1 cellular context compared by ENCODE assay signal in the genomic region with DNA sequence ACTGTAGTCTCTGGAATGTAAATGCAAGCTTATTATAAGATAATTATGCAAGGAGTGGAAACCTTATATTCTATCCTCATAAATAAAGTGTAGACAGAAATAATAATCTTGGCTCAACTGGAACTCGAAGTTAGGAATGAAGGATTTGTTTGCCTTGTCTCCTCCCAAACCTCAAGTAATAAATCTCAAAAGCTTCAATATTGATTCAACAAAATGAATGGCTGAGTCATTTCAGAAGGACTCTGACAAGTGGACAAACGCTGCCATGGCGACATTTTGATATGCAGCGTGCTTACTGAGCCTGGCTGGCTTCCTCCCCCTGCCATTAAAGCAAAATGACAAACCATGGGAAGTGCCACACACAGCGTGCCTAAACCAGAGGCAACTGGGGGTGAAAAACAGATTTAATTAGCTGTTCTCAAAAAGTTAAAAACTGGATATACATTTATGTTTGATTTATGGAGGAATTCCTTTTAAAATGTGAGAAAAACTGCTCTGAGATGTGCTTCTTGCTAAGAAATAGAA.
A peak's percentile ranks its signal among the peaks of the same experiment; 100 is the strongest.
TF ChIP-seq lines count a peak whose summit lies in the region.

No MANE protein-coding gene starts in this region.

TF ChIP-seq in HEK293, 187 proteins besides CTCF, POLR2A, EP300 and RAD21 (continued from another document and continues in another):
- TF ChIP-seq, protein P1, sequence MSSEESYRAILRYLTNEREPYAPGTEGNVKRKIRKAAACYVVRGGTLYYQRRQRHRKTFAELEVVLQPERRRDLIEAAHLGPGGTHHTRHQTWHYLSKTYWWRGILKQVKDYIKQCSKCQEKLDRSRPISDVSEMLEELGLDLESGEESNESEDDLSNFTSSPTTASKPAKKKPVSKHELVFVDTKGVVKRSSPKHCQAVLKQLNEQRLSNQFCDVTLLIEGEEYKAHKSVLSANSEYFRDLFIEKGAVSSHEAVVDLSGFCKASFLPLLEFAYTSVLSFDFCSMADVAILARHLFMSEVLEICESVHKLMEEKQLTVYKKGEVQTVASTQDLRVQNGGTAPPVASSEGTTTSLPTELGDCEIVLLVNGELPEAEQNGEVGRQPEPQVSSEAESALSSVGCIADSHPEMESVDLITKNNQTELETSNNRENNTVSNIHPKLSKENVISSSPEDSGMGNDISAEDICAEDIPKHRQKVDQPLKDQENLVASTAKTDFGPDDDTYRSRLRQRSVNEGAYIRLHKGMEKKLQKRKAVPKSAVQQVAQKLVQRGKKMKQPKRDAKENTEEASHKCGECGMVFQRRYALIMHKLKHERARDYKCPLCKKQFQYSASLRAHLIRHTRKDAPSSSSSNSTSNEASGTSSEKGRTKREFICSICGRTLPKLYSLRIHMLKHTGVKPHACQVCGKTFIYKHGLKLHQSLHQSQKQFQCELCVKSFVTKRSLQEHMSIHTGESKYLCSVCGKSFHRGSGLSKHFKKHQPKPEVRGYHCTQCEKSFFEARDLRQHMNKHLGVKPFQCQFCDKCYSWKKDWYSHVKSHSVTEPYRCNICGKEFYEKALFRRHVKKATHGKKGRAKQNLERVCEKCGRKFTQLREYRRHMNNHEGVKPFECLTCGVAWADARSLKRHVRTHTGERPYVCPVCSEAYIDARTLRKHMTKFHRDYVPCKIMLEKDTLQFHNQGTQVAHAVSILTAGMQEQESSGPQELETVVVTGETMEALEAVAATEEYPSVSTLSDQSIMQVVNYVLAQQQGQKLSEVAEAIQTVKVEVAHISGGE (tag by site-specific recombination; conservative IDR thresholded peaks at IDR 0.05; ENCODE audit: low read depth): no peak
- TF ChIP-seq ZBTB20 (tag by site-specific recombination; IDR thresholded peaks at IDR 0.05) (no peak), ZNF292 (tag by site-specific recombination; IDR thresholded peaks at IDR 0.05; ENCODE audit: borderline replicate concordance, low read depth) (no peak), SP2 (tag by site-specific recombination; IDR thresholded peaks at IDR 0.05) (peak; percentile 59), SP3 (tag by site-specific recombination; IDR thresholded peaks at IDR 0.05) (no peak), ZNF140 (tag by site-specific recombination; IDR thresholded peaks at IDR 0.05) (no peak), SALL2 (tag by site-specific recombination; IDR thresholded peaks at IDR 0.05; ENCODE audit: borderline replicate concordance) (no peak), ZNF155 (tag by site-specific recombination; IDR thresholded peaks at IDR 0.05) (no peak), ZNF274 (IDR thresholded peaks at IDR 0.05; ENCODE audit: low read length) (no peak), ZNF274 (tag by site-specific recombination; IDR thresholded peaks at IDR 0.05; ENCODE audit: borderline replicate concordance) (no peak), ZNF23 (tag by site-specific recombination; IDR thresholded peaks at IDR 0.05; ENCODE audit: borderline replicate concordance) (no peak), ZNF350 (tag by site-specific recombination; IDR thresholded peaks at IDR 0.05) (no peak), ZFP3 (tag by site-specific recombination; IDR thresholded peaks at IDR 0.05; ENCODE audit: low read depth) (no peak), ZNF341 (tag by site-specific recombination; IDR thresholded peaks at IDR 0.05; ENCODE audit: low read depth) (peak; percentile 82), RBAK (tag by site-specific recombination; IDR thresholded peaks at IDR 0.05) (no peak), ZNF223 (tag by site-specific recombination; IDR thresholded peaks at IDR 0.05) (no peak), OSR2 (tag by site-specific recombination; IDR thresholded peaks at IDR 0.05) (peak; percentile 93), ZXDB (tag by site-specific recombination; IDR thresholded peaks at IDR 0.05) (peak; percentile 88), ZNF600 (tag by site-specific recombination; IDR thresholded peaks at IDR 0.05) (peak; percentile 63), HOXD13 (CRISPR knock-in tag; IDR thresholded peaks at IDR 0.05; ENCODE audit: borderline replicate concordance) (no peak), ZNF707 (tag by site-specific recombination; IDR thresholded peaks at IDR 0.05) (no peak), ZNF549 (tag by site-specific recombination; IDR thresholded peaks at IDR 0.05) (no peak), ZNF302 (tag by site-specific recombination; IDR thresholded peaks at IDR 0.05; ENCODE audit: low read depth) (no peak), ZNF37A (tag by site-specific recombination; IDR thresholded peaks at IDR 0.05) (no peak), FEZF1 (tag by site-specific recombination; IDR thresholded peaks at IDR 0.05) (peak; percentile 97), ZNF175 (tag by site-specific recombination; IDR thresholded peaks at IDR 0.05) (no peak), ZBTB1 (tag by site-specific recombination; IDR thresholded peaks at IDR 0.05) (0 out of 2 replicates have a peak, but pooled peaks have one; percentile 18), ZNF510 (tag by site-specific recombination; IDR thresholded peaks at IDR 0.05; ENCODE audit: insufficient replicate concordance) (no peak), ZNF624 (tag by site-specific recombination; IDR thresholded peaks at IDR 0.05) (no peak), ZSCAN16 (tag by site-specific recombination; IDR thresholded peaks at IDR 0.05) (no peak), ZNF132 (tag by site-specific recombination; IDR thresholded peaks at IDR 0.05; ENCODE audit: borderline replicate concordance) (no peak)
- TF ChIP-seq, protein P2, sequence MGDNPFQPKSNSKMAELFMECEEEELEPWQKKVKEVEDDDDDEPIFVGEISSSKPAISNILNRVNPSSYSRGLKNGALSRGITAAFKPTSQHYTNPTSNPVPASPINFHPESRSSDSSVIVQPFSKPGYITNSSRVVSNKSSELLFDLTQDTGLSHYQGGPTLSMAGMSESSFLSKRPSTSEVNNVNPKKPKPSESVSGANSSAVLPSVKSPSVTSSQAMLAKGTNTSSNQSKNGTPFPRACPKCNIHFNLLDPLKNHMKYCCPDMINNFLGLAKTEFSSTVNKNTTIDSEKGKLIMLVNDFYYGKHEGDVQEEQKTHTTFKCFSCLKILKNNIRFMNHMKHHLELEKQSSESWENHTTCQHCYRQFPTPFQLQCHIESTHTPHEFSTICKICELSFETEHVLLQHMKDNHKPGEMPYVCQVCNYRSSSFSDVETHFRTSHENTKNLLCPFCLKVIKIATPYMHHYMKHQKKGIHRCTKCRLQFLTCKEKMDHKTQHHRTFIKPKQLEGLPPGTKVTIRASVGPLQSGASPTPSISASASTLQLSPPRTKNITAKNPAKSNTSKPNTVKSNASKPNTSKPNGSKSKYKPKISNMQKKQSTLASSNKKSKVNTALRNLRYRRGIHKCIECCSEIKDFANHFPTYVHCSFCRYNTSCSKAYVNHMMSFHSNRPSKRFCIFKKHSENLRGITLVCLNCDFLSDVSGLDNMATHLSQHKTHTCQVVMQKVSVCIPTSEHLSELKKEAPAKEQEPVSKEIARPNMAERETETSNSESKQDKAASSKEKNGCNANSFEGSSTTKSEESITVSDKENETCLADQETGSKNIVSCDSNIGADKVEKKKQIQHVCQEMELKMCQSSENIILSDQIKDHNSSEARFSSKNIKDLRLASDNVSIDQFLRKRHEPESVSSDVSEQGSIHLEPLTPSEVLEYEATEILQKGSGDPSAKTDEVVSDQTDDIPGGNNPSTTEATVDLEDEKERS (tag by site-specific recombination; IDR thresholded peaks at IDR 0.05): no peak
- TF ChIP-seq, protein P3, sequence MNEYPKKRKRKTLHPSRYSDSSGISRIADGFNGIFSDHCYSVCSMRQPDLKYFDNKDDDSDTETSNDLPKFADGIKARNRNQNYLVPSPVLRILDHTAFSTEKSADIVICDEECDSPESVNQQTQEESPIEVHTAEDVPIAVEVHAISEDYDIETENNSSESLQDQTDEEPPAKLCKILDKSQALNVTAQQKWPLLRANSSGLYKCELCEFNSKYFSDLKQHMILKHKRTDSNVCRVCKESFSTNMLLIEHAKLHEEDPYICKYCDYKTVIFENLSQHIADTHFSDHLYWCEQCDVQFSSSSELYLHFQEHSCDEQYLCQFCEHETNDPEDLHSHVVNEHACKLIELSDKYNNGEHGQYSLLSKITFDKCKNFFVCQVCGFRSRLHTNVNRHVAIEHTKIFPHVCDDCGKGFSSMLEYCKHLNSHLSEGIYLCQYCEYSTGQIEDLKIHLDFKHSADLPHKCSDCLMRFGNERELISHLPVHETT (tag by site-specific recombination; IDR thresholded peaks at IDR 0.05): peak; percentile 75; the same call in 1 of the 2 replicates
- TF ChIP-seq, protein P4, sequence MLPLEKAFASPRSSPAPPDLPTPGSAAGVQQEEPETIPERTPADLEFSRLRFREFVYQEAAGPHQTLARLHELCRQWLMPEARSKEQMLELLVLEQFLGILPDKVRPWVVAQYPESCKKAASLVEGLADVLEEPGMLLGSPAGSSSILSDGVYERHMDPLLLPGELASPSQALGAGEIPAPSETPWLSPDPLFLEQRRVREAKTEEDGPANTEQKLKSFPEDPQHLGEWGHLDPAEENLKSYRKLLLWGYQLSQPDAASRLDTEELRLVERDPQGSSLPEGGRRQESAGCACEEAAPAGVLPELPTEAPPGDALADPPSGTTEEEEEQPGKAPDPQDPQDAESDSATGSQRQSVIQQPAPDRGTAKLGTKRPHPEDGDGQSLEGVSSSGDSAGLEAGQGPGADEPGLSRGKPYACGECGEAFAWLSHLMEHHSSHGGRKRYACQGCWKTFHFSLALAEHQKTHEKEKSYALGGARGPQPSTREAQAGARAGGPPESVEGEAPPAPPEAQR (tag by site-specific recombination; IDR thresholded peaks at IDR 0.05): 0 out of 2 replicates have a peak, but pooled peaks have one; percentile 42
- TF ChIP-seq, protein P5, sequence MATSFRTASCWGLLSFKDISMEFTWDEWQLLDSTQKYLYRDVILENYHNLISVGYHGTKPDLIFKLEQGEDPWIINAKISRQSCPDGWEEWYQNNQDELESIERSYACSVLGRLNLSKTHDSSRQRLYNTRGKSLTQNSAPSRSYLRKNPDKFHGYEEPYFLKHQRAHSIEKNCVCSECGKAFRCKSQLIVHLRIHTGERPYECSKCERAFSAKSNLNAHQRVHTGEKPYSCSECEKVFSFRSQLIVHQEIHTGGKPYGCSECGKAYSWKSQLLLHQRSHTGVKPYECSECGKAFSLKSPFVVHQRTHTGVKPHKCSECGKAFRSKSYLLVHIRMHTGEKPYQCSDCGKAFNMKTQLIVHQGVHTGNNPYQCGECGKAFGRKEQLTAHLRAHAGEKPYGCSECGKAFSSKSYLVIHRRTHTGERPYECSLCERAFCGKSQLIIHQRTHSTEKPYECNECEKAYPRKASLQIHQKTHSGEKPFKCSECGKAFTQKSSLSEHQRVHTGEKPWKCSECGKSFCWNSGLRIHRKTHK (tag by site-specific recombination; IDR thresholded peaks at IDR 0.05): no peak
- TF ChIP-seq, protein P6, sequence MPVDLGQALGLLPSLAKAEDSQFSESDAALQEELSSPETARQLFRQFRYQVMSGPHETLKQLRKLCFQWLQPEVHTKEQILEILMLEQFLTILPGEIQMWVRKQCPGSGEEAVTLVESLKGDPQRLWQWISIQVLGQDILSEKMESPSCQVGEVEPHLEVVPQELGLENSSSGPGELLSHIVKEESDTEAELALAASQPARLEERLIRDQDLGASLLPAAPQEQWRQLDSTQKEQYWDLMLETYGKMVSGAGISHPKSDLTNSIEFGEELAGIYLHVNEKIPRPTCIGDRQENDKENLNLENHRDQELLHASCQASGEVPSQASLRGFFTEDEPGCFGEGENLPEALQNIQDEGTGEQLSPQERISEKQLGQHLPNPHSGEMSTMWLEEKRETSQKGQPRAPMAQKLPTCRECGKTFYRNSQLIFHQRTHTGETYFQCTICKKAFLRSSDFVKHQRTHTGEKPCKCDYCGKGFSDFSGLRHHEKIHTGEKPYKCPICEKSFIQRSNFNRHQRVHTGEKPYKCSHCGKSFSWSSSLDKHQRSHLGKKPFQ (tag by site-specific recombination; IDR thresholded peaks at IDR 0.05): peak; percentile 44; the same call in 1 of the 2 replicates
- TF ChIP-seq, protein P7, sequence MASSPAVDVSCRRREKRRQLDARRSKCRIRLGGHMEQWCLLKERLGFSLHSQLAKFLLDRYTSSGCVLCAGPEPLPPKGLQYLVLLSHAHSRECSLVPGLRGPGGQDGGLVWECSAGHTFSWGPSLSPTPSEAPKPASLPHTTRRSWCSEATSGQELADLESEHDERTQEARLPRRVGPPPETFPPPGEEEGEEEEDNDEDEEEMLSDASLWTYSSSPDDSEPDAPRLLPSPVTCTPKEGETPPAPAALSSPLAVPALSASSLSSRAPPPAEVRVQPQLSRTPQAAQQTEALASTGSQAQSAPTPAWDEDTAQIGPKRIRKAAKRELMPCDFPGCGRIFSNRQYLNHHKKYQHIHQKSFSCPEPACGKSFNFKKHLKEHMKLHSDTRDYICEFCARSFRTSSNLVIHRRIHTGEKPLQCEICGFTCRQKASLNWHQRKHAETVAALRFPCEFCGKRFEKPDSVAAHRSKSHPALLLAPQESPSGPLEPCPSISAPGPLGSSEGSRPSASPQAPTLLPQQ (tag by site-specific recombination; IDR thresholded peaks at IDR 0.05): 0 out of 2 replicates have a peak, but pooled peaks have one; percentile 23
- TF ChIP-seq, protein P8, sequence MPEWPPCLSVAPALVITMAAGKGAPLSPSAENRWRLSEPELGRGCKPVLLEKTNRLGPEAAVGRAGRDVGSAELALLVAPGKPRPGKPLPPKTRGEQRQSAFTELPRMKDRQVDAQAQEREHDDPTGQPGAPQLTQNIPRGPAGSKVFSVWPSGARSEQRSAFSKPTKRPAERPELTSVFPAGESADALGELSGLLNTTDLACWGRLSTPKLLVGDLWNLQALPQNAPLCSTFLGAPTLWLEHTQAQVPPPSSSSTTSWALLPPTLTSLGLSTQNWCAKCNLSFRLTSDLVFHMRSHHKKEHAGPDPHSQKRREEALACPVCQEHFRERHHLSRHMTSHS (tag by site-specific recombination; IDR thresholded peaks at IDR 0.05): peak; percentile 89; the same call in 1 of the 2 replicates
- TF ChIP-seq, protein P9, sequence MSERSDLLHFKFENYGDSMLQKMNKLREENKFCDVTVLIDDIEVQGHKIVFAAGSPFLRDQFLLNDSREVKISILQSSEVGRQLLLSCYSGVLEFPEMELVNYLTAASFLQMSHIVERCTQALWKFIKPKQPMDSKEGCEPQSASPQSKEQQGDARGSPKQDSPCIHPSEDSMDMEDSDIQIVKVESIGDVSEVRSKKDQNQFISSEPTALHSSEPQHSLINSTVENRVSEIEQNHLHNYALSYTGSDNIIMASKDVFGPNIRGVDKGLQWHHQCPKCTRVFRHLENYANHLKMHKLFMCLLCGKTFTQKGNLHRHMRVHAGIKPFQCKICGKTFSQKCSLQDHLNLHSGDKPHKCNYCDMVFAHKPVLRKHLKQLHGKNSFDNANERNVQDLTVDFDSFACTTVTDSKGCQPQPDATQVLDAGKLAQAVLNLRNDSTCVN (tag by site-specific recombination; optimal IDR thresholded peaks at IDR 0.05): no peak
- TF ChIP-seq, protein P10, sequence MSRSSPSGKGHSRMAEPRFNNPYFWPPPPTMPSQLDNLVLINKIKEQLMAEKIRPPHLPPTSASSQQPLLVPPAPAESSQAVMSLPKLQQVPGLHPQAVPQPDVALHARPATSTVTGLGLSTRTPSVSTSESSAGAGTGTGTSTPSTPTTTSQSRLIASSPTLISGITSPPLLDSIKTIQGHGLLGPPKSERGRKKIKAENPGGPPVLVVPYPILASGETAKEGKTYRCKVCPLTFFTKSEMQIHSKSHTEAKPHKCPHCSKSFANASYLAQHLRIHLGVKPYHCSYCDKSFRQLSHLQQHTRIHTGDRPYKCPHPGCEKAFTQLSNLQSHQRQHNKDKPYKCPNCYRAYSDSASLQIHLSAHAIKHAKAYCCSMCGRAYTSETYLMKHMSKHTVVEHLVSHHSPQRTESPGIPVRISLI (tag by site-specific recombination; IDR thresholded peaks at IDR 0.05): no peak
